Comparison of ENCODE assay signal across 8 cellular contexts in the genomic region with DNA sequence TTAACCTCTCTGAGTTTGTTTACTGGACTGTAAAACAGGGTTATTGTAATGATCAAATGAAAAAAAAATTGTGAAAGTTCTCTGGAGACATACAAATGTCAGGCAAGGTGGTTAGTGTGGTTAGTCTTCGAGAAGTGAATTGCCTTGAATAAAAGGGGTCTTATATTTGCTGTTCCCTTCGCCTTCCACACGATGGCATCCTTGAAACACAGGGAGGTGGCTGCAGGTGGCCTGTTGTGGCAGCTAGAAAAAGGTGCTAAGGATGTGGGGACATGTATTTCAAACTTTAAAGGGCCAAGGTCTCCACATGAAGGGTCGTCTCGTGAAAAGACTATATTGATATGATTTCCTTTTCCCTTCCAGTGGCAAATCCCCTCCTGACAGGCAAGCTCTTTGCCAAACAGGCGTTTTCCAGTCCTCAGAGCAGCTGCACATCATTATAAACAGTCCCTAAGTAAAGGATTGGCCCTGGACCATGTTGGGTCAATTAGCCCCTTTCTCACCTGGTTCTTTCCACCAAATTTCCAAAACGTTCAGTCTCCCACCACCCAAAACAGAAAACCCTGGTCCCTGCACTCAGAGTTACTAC.
A peak's percentile ranks its signal among the peaks of the same experiment; 100 is the strongest.
DNase-seq lines count a peak whose midpoint lies in the region; ATAC-seq and TF ChIP-seq lines count a peak whose summit lies in the region.

No MANE protein-coding gene starts in this region.

- peaks cover 0 to 17% (median 0%) of the 10 kb centered on the region in 3 donors for H3K4me1 ChIP-seq in esophagus squamous epithelium

- 18 to 43% methylated on average over 7 of the region's 7 CpGs for WGBS in esophagus squamous epithelium, 2 donors

- no peak for TF ChIP-seq POLR2A in esophagus squamous epithelium (IDR thresholded peaks at IDR 0.05)

- intact Hi-C loops in esophagus squamous epithelium (cut with DNase I) = loop anchor here (10.0 kb wide), 1 partner anchor 321 kb away; no protein-coding TSS in a partner anchor

- no peak for ATAC-seq in GM19324 (IDR thresholded peaks at IDR 0.05; ENCODE audit: low FRiP score, unreplicated experiment)
- ATAC-seq in HG02852 (IDR thresholded peaks at IDR 0.05; ENCODE audit: unreplicated experiment) = no peak

- no peaks in the 10 kb centered on the region for H3K9me3 ChIP-seq in esophagus squamous epithelium

- no peak overlapping the region for H3K4me3 ChIP-seq in GM12875 (ENCODE audit: low read depth, low read length)
- H3K4me3 ChIP-seq in esophagus squamous epithelium = no peak overlapping the region
- no peak overlapping the region for H3K4me3 ChIP-seq in retinal pigment epithelial cell (ENCODE audit: low read length)

- no peak overlapping the region for H3K27ac ChIP-seq in esophagus squamous epithelium

- H3K27me3 ChIP-seq in esophagus squamous epithelium = peaks cover 0 to 21% (median 0%) of the 10 kb centered on the region in 4 donors

- in situ Hi-C loops in ACHN (cut with HindIII; ENCODE audit: low pct_ligation_motif_present, low pct_unique_long_range_greater_than_20kb, low sequenced_read_pairs) = no loop called here

- no peaks in the 10 kb centered on the region for H3K36me3 ChIP-seq in esophagus squamous epithelium

- peak; percentile 55 for DNase-seq in ACHN
- DNase-seq in NCI-H446 treated with DMSO at 0.1 percent for 48 hours (lab: John Stamatoyannopoulos, UW) = peak; percentile 36
- DNase-seq in activated CD8-positive, alpha-beta memory T cell treated with anti-CD3 and anti-CD28 coated beads, Interleukin-2, amount 50 U/mL, for 1 hour (ENCODE audit: extremely low read depth) = peak; percentile 22
- DNase-seq in esophagus squamous epithelium (lab: John Stamatoyannopoulos, UW) = no peak
- no peak for DNase-seq in retinal pigment epithelial cell (ENCODE audit: low read depth)

- TF ChIP-seq CTCF in GM12875 (IDR thresholded peaks at IDR 0.05; ENCODE audit: borderline replicate concordance, insufficient read depth, low read depth, low read length) = peak; percentile 75; the same call in 1 of the 2 replicates
- peak in 5 of 6 experiments; percentile 39 to 74 (median 53) for TF ChIP-seq CTCF in esophagus squamous epithelium (IDR thresholded peaks at IDR 0.05)
- TF ChIP-seq CTCF in retinal pigment epithelial cell (conservative IDR thresholded peaks at IDR 0.05; ENCODE audit: low read depth, low read length) = peak; percentile 87

Comparison
In these comparisons a context has a peak if more than half of its experiments do, and no peak if none do; other contexts are left out.
1. DNase-seq: peak in ACHN (single experiment), NCI-H446 treated with DMSO at 0.1 percent for 48 hours (single experiment) and activated CD8-positive, alpha-beta memory T cell treated with anti-CD3 and anti-CD28 coated beads, Interleukin-2, amount 50 U/mL, for 1 hour (single experiment); none in esophagus squamous epithelium (single experiment) and retinal pigment epithelial cell (single experiment).
2. Peak in every context shown above with its lines, with median percentiles within 50 percentile points of each other: CTCF ChIP-seq.